In the genomic region with DNA sequence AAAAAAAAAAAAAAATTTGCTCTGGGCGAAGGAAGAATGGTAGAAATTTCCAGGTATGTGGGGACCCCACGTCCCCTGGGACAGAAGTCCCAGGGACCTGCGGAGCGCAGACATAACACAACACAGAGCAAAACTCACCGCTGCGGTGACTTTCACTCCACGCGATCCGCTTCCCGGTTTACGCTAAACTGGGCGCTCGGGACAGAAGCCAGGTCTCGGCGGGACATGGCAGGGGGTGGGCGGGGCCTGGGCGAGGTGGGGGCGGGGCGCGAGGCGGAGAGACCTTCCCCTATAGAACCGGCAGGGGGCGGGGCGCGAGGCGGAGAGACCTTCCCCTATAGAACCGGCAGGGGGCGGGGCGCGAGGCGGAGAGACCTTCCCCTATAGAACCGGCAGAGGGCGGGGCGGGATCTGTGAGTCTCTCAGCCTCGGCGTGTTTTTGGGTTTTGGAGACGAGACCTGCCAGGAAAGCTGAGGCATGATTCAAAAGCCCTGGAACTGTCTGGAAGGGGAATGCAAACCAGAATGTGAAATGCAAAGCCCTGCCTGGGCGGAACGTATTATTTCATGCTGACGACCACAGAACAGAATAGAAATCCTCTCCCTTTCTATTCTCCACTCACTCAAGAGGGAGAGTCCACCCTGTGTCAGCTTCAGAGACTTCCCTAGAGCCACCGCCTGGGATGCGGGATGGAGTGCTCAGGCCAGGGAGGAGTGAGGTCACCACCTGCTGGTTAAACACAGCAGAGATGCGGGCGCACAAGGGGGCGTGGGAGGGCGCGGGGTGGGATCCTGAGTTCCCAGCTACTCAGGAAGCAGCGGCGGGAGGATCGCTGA, we compare ENCODE assay signal across 8 cellular contexts. TPM values are rescaled to one million over a fixed set of nuclear protein-coding genes. Genes with fewer than 3 reads are reported as not detected.
DNase-seq lines count a peak whose midpoint lies in the region; ATAC-seq and TF ChIP-seq lines count a peak whose summit lies in the region.

No MANE protein-coding gene starts in this region.

- ATAC-seq in left cardiac atrium (peak; percentile 94 to 95), GM18867 (IDR thresholded peaks at IDR 0.05; ENCODE audit: unreplicated experiment) (no peak)

- DNase-seq in AG04450 (ENCODE audit: low read depth, low spot score) (peak; percentile 55), HFFc6 (peak; percentile 55), T-helper 1 cell (peak; percentile 43 to 80 (median 74)), amniotic epithelial cell (ENCODE audit: low read depth) (peak; percentile 54), left cardiac atrium (peak; percentile 80), posterior cingulate gyrus (peak; percentile 37 to 95 (median 68)), tibial artery (peak; percentile 79 to 89)

- no peaks in the 10 kb centered on the region for H3K27me3 Mint-ChIP-seq in HFFc6 (ENCODE audit: insufficient read depth)

- H3K27ac ChIP-seq in AG04450 (ENCODE audit: low read depth, low read length) (peak overlapping the region; percentile 73), tibial artery (peak overlapping the region; percentile 62 to 68)

- H3K4me3 ChIP-seq in AG04450 (ENCODE audit: low read depth, low read length) (peak overlapping the region; percentile 65), tibial artery (peak overlapping the region; percentile 50 to 60)

- H3K36me3 Mint-ChIP-seq in HFFc6 (ENCODE audit: low read depth) = no peaks in the 10 kb centered on the region

- peak; percentile 53 for TF ChIP-seq CTCF in AG04450 (IDR thresholded peaks at IDR 0.05; ENCODE audit: low read depth, low read length)
- peak; percentile 77 for TF ChIP-seq CTCF in HFFc6 (IDR thresholded peaks at IDR 0.05)
- peak; percentile 52 to 67 for TF ChIP-seq CTCF in tibial artery (IDR thresholded peaks at IDR 0.05)

- peaks cover 0 to 17% (median 11%) of the 10 kb centered on the region in 4 donors for H3K4me1 ChIP-seq in tibial artery

- intact Hi-C loops in left cardiac atrium (cut with DNase I) (no loop called here), posterior cingulate gyrus (cut with DNase I) (no loop called here), tibial artery (cut with DNase I; ENCODE audit: low total_unique reads) (no loop called here)

- peaks cover 13% of the 10 kb centered on the region for H3K9me3 Mint-ChIP-seq in HFFc6

- POLR2A ChIA-PET in AG04450 (lab: Yijun Ruan, JAX) = interaction anchor here (0.6 to 0.7 kb wide), 2 partner anchors 133 to 1311 kb away, joined by 3 to 10 read pairs; no protein-coding TSS in a partner anchor

- CTCF ChIA-PET in AG04450 (lab: Charles Lee) = interaction anchor here (0.6 to 1.3 kb wide), 13 partner anchors 8 to 1098 kb away, joined by 3 to 17 read pairs (median 3); no protein-coding TSS in a partner anchor

- no peak overlapping the region; the same call in 1 of the 2 replicates for H3K27ac Mint-ChIP-seq in HFFc6

- H3K9me3 ChIP-seq in AG04450 (ENCODE audit: control insufficient read depth, insufficient read depth, low read length) (peaks cover 36% of the 10 kb centered on the region), tibial artery (peaks cover 0 to 9% (median 8%) of the 10 kb centered on the region in 3 donors)

- peaks cover 28% of the 10 kb centered on the region for H3K4me1 Mint-ChIP-seq in HFFc6 (ENCODE audit: low read depth)

- H3K27me3 ChIP-seq in AG04450 (ENCODE audit: control insufficient read depth, insufficient read depth, low read length) (no peaks in the 10 kb centered on the region), tibial artery (no peaks in the 10 kb centered on the region)

- H3K4me3 Mint-ChIP-seq in HFFc6 = peak overlapping the region; percentile 82

- peaks cover 0 to 14% (median 10%) of the 10 kb centered on the region in 3 donors for H3K36me3 ChIP-seq in tibial artery

RNA-seq across cellular contexts. Expression of a gene that starts 20.2 kb away (rescaled TPM):
- not detected in 2 replicates for polyA plus RNA-seq in AG04450 (2011; rRNA removed)
- polyA minus RNA-seq in AG04450 (2011; rRNA and poly(A)+ RNA removed) = not detected in 2 replicates
- not detected for total RNA-seq in HFFc6 (2021; fragmentation: NEBNext Ultra II Directional; extraction: Animal tissue kit (Norgen Biotek cat#: 25700))
- not detected for total RNA-seq in left cardiac atrium

RNA-seq across cellular contexts. Expression of a gene that starts 30.9 kb away (rescaled TPM):
- 4.7 and 6.3 TPM in 2 replicates for polyA plus RNA-seq in AG04450 (2011; rRNA removed)
- polyA minus RNA-seq in AG04450 (2011; rRNA and poly(A)+ RNA removed) = 4.4 and 8.6 TPM in 2 replicates
- total RNA-seq in HFFc6 (2021; fragmentation: NEBNext Ultra II Directional; extraction: Animal tissue kit (Norgen Biotek cat#: 25700)) = 1 to 10 TPM; 2.5 to 3.1 (median 2.9) TPM
- total RNA-seq in left cardiac atrium = 1 to 10 TPM; 3.8 to 5.1 TPM

RNA-seq across cellular contexts. Expression of a gene that starts 51.0 kb away (rescaled TPM):
- polyA plus RNA-seq in AG04450 (2011; rRNA removed) = not detected in 2 replicates
- polyA minus RNA-seq in AG04450 (2011; rRNA and poly(A)+ RNA removed) = not detected in 2 replicates
- not detected for total RNA-seq in HFFc6 (2021; fragmentation: NEBNext Ultra II Directional; extraction: Animal tissue kit (Norgen Biotek cat#: 25700))
- total RNA-seq in left cardiac atrium = not detected
